ENCODE assay signal across 23 cellular contexts in the genomic region with DNA sequence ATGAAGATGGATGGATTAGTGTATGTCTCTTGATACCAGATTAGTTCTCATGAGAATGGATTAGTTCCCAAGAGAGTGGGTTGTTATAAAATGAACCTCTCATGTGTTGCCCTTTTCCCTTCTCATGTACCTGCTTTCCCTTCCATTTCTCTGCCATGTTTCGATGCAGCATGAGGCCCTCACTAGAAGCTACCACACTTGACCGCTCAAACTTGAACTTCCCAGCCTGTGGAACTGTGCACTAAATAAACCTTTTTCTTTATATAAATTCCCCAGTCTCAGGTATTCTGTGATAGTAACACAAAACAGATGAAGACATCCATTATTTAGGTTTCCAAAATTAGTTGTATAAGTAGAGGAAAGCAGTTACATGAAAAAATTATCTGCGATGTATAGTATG.
DNase-seq lines count a peak whose midpoint lies in the region; ATAC-seq, FAIRE-seq and TF ChIP-seq lines count a peak whose summit lies in the region.
"Had no signal": no experiment of that assay in that cellular context is flagged by ENCODE, and none has a peak within 500 bp of the region (broad histone marks: within the 10 kb centered on the region; RNA-seq: fewer than 3 reads in every experiment).

No MANE protein-coding gene starts in this region.

- no peak overlapping the region for H3K4me3 ChIP-seq in HepG2 (replicated peaks in 1 of 3; ENCODE audit: insufficient read depth in 1 of 3, low read depth in 2 of 3, low read length in 3 of 3)
- H3K4me3 ChIP-seq in right lobe of liver, result no peak overlapping the region
- H3K4me3 ChIP-seq in IMR-90 (ENCODE audit: insufficient read depth, low read depth, low read length), result no peak overlapping the region
- no peak overlapping the region for H3K4me3 ChIP-seq in K562
- H3K4me3 ChIP-seq in aorta (ENCODE audit: low read length in 2 of 2), result no peak overlapping the region
- H3K4me3 ChIP-seq in heart right ventricle, result no peak overlapping the region
- H3K4me3 ChIP-seq: A549; BLaER1 treated with 17β-estradiol and CSF1 and Interleukin-3, amounts not matched to agents 10 nM and 100 nM; GM23248 had no signal

- H3K4me2 ChIP-seq in HepG2 (ENCODE audit: low read depth, low read length) (no peak overlapping the region), IMR-90 (ENCODE audit: low read depth, low read length) (no peak overlapping the region), K562 (ENCODE audit: insufficient read depth, low read length) (no peak overlapping the region)
- H3K4me2 ChIP-seq: A549; BLaER1 treated with 17β-estradiol and CSF1 and Interleukin-3, amounts not matched to agents 10 nM and 100 nM had no signal

- H3K9ac ChIP-seq in HepG2 (ENCODE audit: insufficient read depth, low read depth, low read length) (no peak overlapping the region), IMR-90 (ENCODE audit: low read depth, low read length) (no peak overlapping the region), K562 (ENCODE audit: insufficient read depth in 1 of 2, low read depth in 2 of 2, low read length in 2 of 2) (no peak overlapping the region)
- H3K9ac ChIP-seq: BLaER1 treated with 17β-estradiol and CSF1 and Interleukin-3, amounts not matched to agents 10 nM and 100 nM; GM23248 had no signal

- H4K20me1 ChIP-seq in HepG2 (ENCODE audit: insufficient read depth, low read length) (no peaks in the 10 kb centered on the region), IMR-90 (ENCODE audit: insufficient read depth, low read length) (no peaks in the 10 kb centered on the region), K562 (replicated peaks; ENCODE audit: control insufficient read depth, insufficient read depth, low read length) (no peaks in the 10 kb centered on the region)
- H4K20me1 ChIP-seq: BLaER1 treated with 17β-estradiol and CSF1 and Interleukin-3, amounts not matched to agents 10 nM and 100 nM had no signal

- DNase-seq in HepG2 (ENCODE audit: low spot score) (no peak), right lobe of liver (no peak), IMR-90 (no peak), K562 (ENCODE audit: extremely low read depth in 1 of 4, low spot score in 3 of 4) (no peak), aorta (no peak), GOT3 (lab: John Stamatoyannopoulos, UW) (no peak), heart right ventricle (no peak)
- DNase-seq: 8988T; ACHN; AML-193; BE2C; Calu3; CD4-positive, alpha-beta T cell; COR-L47; DMS153; DND-41; GM23248; H9 had no signal

- dilution Hi-C loops in IMR-90 (cut with HindIII; ENCODE audit: low sequenced_read_pairs, unreplicated experiment), result no loop called here

- no peak overlapping the region for H2AK9ac ChIP-seq in IMR-90 (replicated peaks; ENCODE audit: low read depth, low read length, poor library complexity)

- H2BK15ac ChIP-seq in IMR-90 (ENCODE audit: low read depth, low read length), result no peak overlapping the region

- intact Hi-C loops in HepG2 (cut with micrococcal nuclease; ENCODE audit: unreplicated experiment) (no loop called here), right lobe of liver (cut with DNase I) (no loop called here), IMR-90 (cut with micrococcal nuclease) (no loop called here), K562 (cut with micrococcal nuclease) (no loop called here), aorta (cut with DNase I) (no loop called here), heart right ventricle (cut with DNase I) (no loop called here)

- H3K79me2 ChIP-seq in HepG2 (ENCODE audit: insufficient read depth, low read length), result no peaks in the 10 kb centered on the region
- no peaks in the 10 kb centered on the region for H3K79me2 ChIP-seq in K562 (ENCODE audit: control insufficient read depth, insufficient read depth, low read length)

- TF ChIP-seq POLR2A in HepG2 (IDR thresholded peaks at IDR 0.05; ENCODE audit: insufficient read depth in 1 of 2, low read depth in 2 of 2, low read length in 2 of 2), result no peak
- TF ChIP-seq POLR2A in right lobe of liver (IDR thresholded peaks at IDR 0.05), result no peak
- TF ChIP-seq POLR2A in IMR-90 (IDR thresholded peaks at IDR 0.05; ENCODE audit: low read depth, low read length), result no peak
- TF ChIP-seq POLR2A in K562 (conservative IDR thresholded peaks at IDR 0.05), result no peak

- no peak overlapping the region for H3K4ac ChIP-seq in IMR-90 (ENCODE audit: low read depth, low read length)

- no peak overlapping the region; the same call in 1 of the 2 replicates for H3K23ac ChIP-seq in IMR-90 (ENCODE audit: low read depth, low read length)

- TF ChIP-seq RAD21 in HepG2 (CRISPR knock-in tag; IDR thresholded peaks at IDR 0.05), result no peak
- no peak for TF ChIP-seq RAD21 in IMR-90 (IDR thresholded peaks at IDR 0.05; ENCODE audit: low read length)
- no peak for TF ChIP-seq RAD21 in K562 (CRISPR knock-in tag; conservative IDR thresholded peaks at IDR 0.05 in 1 of 2, IDR thresholded peaks at IDR 0.05 in 1 of 2)

- TF ChIP-seq CTCF in HepG2 (CRISPR knock-in tag; IDR thresholded peaks at IDR 0.05) (no peak), right lobe of liver (IDR thresholded peaks at IDR 0.05) (no peak), IMR-90 (conservative IDR thresholded peaks at IDR 0.05; ENCODE audit: low read depth, low read length) (no peak), K562 (IDR thresholded peaks at IDR 0.05 in 2 of 3, conservative IDR thresholded peaks at IDR 0.05 in 1 of 3; ENCODE audit: insufficient read depth in 2 of 3, low read depth in 1 of 3, low read length in 3 of 3) (no peak), heart right ventricle (IDR thresholded peaks at IDR 0.05) (no peak)

- no peak overlapping the region for H2BK5ac ChIP-seq in IMR-90 (ENCODE audit: low read depth, low read length, poor library complexity, severe bottlenecking)

- H2BK120ac ChIP-seq in IMR-90 (ENCODE audit: low read depth, low read length), result 0 out of 2 replicates have a peak overlapping the region, but pooled peaks have one; percentile 6

- H2AFZ ChIP-seq in HepG2 (ENCODE audit: low read length), result no peak overlapping the region
- H2AFZ ChIP-seq in IMR-90 (replicated peaks; ENCODE audit: low read length, poor library complexity), result no peak overlapping the region
- H2AFZ ChIP-seq in K562 (ENCODE audit: low read depth, low read length), result no peak overlapping the region
- H2AFZ ChIP-seq: GM23248 had no signal

- H4K8ac ChIP-seq in IMR-90 (ENCODE audit: low read depth in 2 of 2, low read length in 2 of 2), result no peak overlapping the region

- POLR2A ChIA-PET in HepG2 (lab: Yijun Ruan, JAX) (no interaction called here), IMR-90 (lab: Charles Lee; ENCODE audit: unreplicated experiment) (no interaction called here), K562 (lab: Yijun Ruan, JAX) (no interaction called here)

- H4K5ac ChIP-seq in IMR-90 (ENCODE audit: low read depth, low read length), result no peak overlapping the region

- H3K4me1 ChIP-seq in HepG2 (ENCODE audit: insufficient read depth, low read length) (peaks cover 16% of the 10 kb centered on the region), right lobe of liver (peaks cover 0 to 28% (median 10%) of the 10 kb centered on the region in 4 donors), IMR-90 (ENCODE audit: control insufficient read depth, insufficient read depth, low read length) (peaks cover 6% of the 10 kb centered on the region; the same call in 1 of the 2 replicates), K562 (replicated peaks in 1 of 2; ENCODE audit: control insufficient read depth in 2 of 2, insufficient read depth in 2 of 2, low read length in 2 of 2) (no peaks in the 10 kb centered on the region; a peak in 1 of 5 replicates), aorta (ENCODE audit: control insufficient read depth in 1 of 2, insufficient read depth in 2 of 2, low read length in 2 of 2) (peaks cover 1 to 7% of the 10 kb centered on the region in 2 donors), heart right ventricle (peaks cover 0 to 48% (median 34%) of the 10 kb centered on the region in 9 donors)

- no peak overlapping the region for H4K91ac ChIP-seq in IMR-90 (ENCODE audit: insufficient read depth, low read depth, low read length)

- peak overlapping the region; percentile 26; the same call in 1 of the 2 replicates for H2BK20ac ChIP-seq in IMR-90 (ENCODE audit: low read depth, low read length)

- H3K56ac ChIP-seq in IMR-90 (ENCODE audit: extremely low read depth, insufficient read depth, low read length), result no peak overlapping the region

- CTCF ChIA-PET in HepG2 (lab: Yijun Ruan, JAX; ENCODE audit: low intra/inter-chr PET ratio, low total read pairs), result no interaction called here
- CTCF ChIA-PET in IMR-90 (lab: Yijun Ruan, JAX), result no interaction called here
- CTCF ChIA-PET in K562 (lab: Yijun Ruan, JAX; ENCODE audit: low intra/inter-chr PET ratio), result no interaction called here

- FAIRE-seq in HepG2 (lab: Jason Lieb, UNC), result no peak
- FAIRE-seq in K562 (lab: Jason Lieb, UNC), result no peak
- FAIRE-seq: G401.6, GM19239 had no signal

- 98% methylated on average over 3 of the region's 3 CpGs for WGBS in HepG2 (ENCODE audit: low lambda C conversion rate)
- 100% methylated on average over 3 of the region's 3 CpGs for WGBS in right lobe of liver (ENCODE audit: insufficient coverage, low coverage, low lambda C conversion rate, missing lambda C conversion rate)
- WGBS in IMR-90 (ENCODE audit: extremely low coverage in 2 of 2, insufficient read length in 1 of 2), 2 experiments, result 100% methylated on average over 1 of the region's 3 CpGs; no CpG with 5 or more reads in 1 of the 2 experiments
- 57% methylated on average over 3 of the region's 3 CpGs for WGBS in K562 (ENCODE audit: insufficient coverage, low coverage, missing lambda C conversion rate)
- 84 to 86% methylated on average over 3 of the region's 3 CpGs for WGBS in aorta, 2 donors
- WGBS in heart right ventricle, 2 donors, result 84 to 95% methylated on average over 3 of the region's 3 CpGs

- ATAC-seq in HepG2 (no peak), right lobe of liver (no peak), IMR-90 (ENCODE audit: low read depth) (no peak), K562 (no peak), aorta (ENCODE audit: low FRiP score) (no peak), heart right ventricle (no peak)
- ATAC-seq: A549, HCT116 had no signal

- H3K27me3 ChIP-seq in HepG2 (ENCODE audit: control insufficient read depth in 1 of 2, insufficient read depth in 2 of 2, low read length in 2 of 2) (no peaks in the 10 kb centered on the region), right lobe of liver (no peaks in the 10 kb centered on the region), IMR-90 (ENCODE audit: control insufficient read depth, insufficient read depth, low read length) (no peaks in the 10 kb centered on the region), K562 (ENCODE audit: control insufficient read depth in 2 of 2, insufficient read depth in 2 of 2, low read length in 2 of 2) (no peaks in the 10 kb centered on the region), aorta (ENCODE audit: control insufficient read depth in 1 of 2, insufficient read depth in 2 of 2, low read length in 1 of 2) (no peaks in the 10 kb centered on the region), heart right ventricle (no peaks in the 10 kb centered on the region)
- H3K27me3 ChIP-seq: BE2C; BLaER1 treated with 17β-estradiol and CSF1 and Interleukin-3, amounts not matched to agents 10 nM and 100 nM had no signal

- in situ Hi-C loops in HepG2 (cut with HindIII; ENCODE audit: extremely low pct_ligation_motif_present, low pct_unique_long_range_greater_than_20kb), result no loop called here
- in situ Hi-C loops in IMR-90 (cut with MboI; ENCODE audit: low sequenced_read_pairs), result loop anchor here (10.0 kb wide), 1 partner anchor 431 kb away; the partner anchor contains the start of gene FOSL2
- in situ Hi-C loops in K562 (cut with MboI), result no loop called here

- H3K9me3 ChIP-seq in HepG2 (ENCODE audit: low read length) (peaks cover 20% of the 10 kb centered on the region), right lobe of liver (no peaks in the 10 kb centered on the region), IMR-90 (ENCODE audit: control insufficient read depth, insufficient read depth, low read length) (peaks cover 4% of the 10 kb centered on the region), K562 (replicated peaks; ENCODE audit: control insufficient read depth, insufficient read depth, low read depth, low read length) (no peaks in the 10 kb centered on the region), aorta (ENCODE audit: control insufficient read depth, low read length) (no peaks in the 10 kb centered on the region), heart right ventricle (peaks cover 0 to 15% (median 0%) of the 10 kb centered on the region in 11 donors)

- BruUV-seq in HepG2 (replicated peaks; lab: Mats Ljungman, UMichigan), result no TSS peak
- BruUV-seq in IMR-90 (replicated peaks; lab: Mats Ljungman, UMichigan), result no TSS peak
- BruUV-seq in K562 (replicated peaks; lab: Mats Ljungman, UMichigan), result no TSS peak

- H3K14ac ChIP-seq in IMR-90 (replicated peaks; ENCODE audit: low read depth, low read length), result no peak overlapping the region; the same call in 1 of the 2 replicates

- peaks cover 3 to 25% of the 10 kb centered on the region in 2 experiments; a peak in 3 of 4 replicates for H3K79me1 ChIP-seq in IMR-90 (ENCODE audit: low read depth in 1 of 2, low read length in 2 of 2)

- TF ChIP-seq EP300 in HepG2 (IDR thresholded peaks at IDR 0.05; ENCODE audit: low read depth in 2 of 2, low read length in 2 of 2), result no peak
- no peak for TF ChIP-seq EP300 in HepG2 (CRISPR knock-in tag; IDR thresholded peaks at IDR 0.05; ENCODE audit: borderline replicate concordance)
- no peak for TF ChIP-seq EP300 in K562 (IDR thresholded peaks at IDR 0.05; ENCODE audit: low read length)

- H3K9me1 ChIP-seq in IMR-90 (ENCODE audit: insufficient read depth, low read length) (no peaks in the 10 kb centered on the region), K562 (ENCODE audit: control insufficient read depth, insufficient read depth, low read length) (no peaks in the 10 kb centered on the region)

- H3K27ac ChIP-seq in HepG2 (ENCODE audit: extremely low read length, insufficient read depth, low read length), result no peak overlapping the region
- H3K27ac ChIP-seq in right lobe of liver, result no peak overlapping the region
- no peak overlapping the region for H3K27ac ChIP-seq in IMR-90 (ENCODE audit: insufficient read depth, low read length)
- H3K27ac ChIP-seq in K562 (ENCODE audit: extremely low read depth, low read depth, low read length), result no peak overlapping the region
- H3K27ac ChIP-seq in aorta (ENCODE audit: low read depth in 1 of 2, low read length in 2 of 2), result no peak overlapping the region
- H3K27ac ChIP-seq in heart right ventricle, result no peak overlapping the region
- H3K27ac ChIP-seq: BLaER1 treated with 17β-estradiol and CSF1 and Interleukin-3, amounts not matched to agents 10 nM and 100 nM; GM23248 had no signal

- H3K36me3 ChIP-seq in HepG2 (replicated peaks in 1 of 2; ENCODE audit: control insufficient read depth in 1 of 2, insufficient read depth in 2 of 2, low read length in 2 of 2), result no peaks in the 10 kb centered on the region
- no peaks in the 10 kb centered on the region for H3K36me3 ChIP-seq in right lobe of liver
- H3K36me3 ChIP-seq in IMR-90 (ENCODE audit: control insufficient read depth, insufficient read depth, low read length), result no peaks in the 10 kb centered on the region
- H3K36me3 ChIP-seq in K562 (ENCODE audit: control insufficient read depth, insufficient read depth, low read length), result no peaks in the 10 kb centered on the region
- H3K36me3 ChIP-seq in aorta (ENCODE audit: control insufficient read depth in 1 of 2, insufficient read depth in 2 of 2, low read length in 1 of 2), result no peaks in the 10 kb centered on the region
- no peaks in the 10 kb centered on the region for H3K36me3 ChIP-seq in heart right ventricle
- H3K36me3 ChIP-seq: BE2C had no signal

- H3K18ac ChIP-seq in IMR-90 (ENCODE audit: low read depth, low read length), result no peak overlapping the region

- H2AK5ac ChIP-seq in IMR-90 (ENCODE audit: low read depth, low read length), result no peak overlapping the region

Comparison
In these comparisons a context has a peak if more than half of its experiments do, and no peak if none do; other contexts are left out.
1. Of the 241 proteins assayed by ChIP-seq in both HepG2 and K562: peak only in HepG2: none; only in K562: ZNF766; in both: none; in neither: 240.